Comparison of ENCODE assay signal across 26 cellular contexts in the genomic region with DNA sequence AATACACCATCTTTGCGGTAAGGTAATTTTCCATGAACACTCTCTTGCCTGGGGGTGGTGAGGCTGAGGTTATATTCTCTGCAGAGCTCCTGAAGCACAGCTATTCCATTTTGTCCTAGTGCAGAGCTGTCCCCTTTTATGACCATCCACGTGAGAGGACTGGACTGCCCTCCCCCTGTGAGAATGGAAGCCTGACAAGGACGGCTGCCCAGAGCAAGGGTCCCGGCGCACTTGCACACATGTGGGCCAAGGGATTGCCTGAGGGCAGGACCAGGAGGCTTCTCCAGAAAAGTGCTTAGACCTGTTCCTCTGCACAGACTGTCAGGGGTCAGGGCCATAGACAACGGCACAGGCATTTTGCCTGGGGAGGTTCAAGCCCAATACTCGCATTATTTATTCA.
"Had no signal": no experiment of that assay in that cellular context is flagged by ENCODE, and none has a peak within 500 bp of the region (broad histone marks: within the 10 kb centered on the region; RNA-seq: fewer than 3 reads in every experiment).

No MANE protein-coding gene starts in this region.

- H3K9me3 ChIP-seq: adrenal gland, esophagus muscularis mucosa, gastrocnemius medialis, neutrophil, ovary, prostate gland, uterus had no signal

- H3K36me3 ChIP-seq: adrenal gland, gastrocnemius medialis, neutrophil, ovary, tibial artery, uterus had no signal

- DNase-seq: activated CD4-positive, alpha-beta T cell treated with anti-CD3 and anti-CD28 coated beads for 1 hour; activated CD4-positive, alpha-beta T cell treated with anti-CD3 and anti-CD28 coated beads, Interleukin-2, amount 50 U/mL, for 4 hours; activated CD8-positive, alpha-beta memory T cell treated with anti-CD3 and anti-CD28 coated beads for 24 hours; activated CD8-positive, alpha-beta memory T cell treated with anti-CD3 and anti-CD28 coated beads, Interleukin-2, amount 50 U/mL, for 4 hours; activated T-cell treated with anti-CD3 and anti-CD28 coated beads, Interleukin-2, amount 50 U/mL, for 24 hours; adrenal gland; dorsolateral prefrontal cortex; gastrocnemius medialis; hypothalamus; midbrain; ovary; stimulated activated CD4-positive, alpha-beta T cell treated with anti-CD3 and anti-CD28 coated beads, Interleukin-12 subunit alpha, Interleukin-12 subunit beta, amount 100 ng/mL, for 4 hours; stimulated activated CD4-positive, alpha-beta T cell treated with anti-CD3 and anti-CD28 coated beads, Interleukin-4, amount 100 ng/mL, for 4 hours; stimulated activated naive CD8-positive, alpha-beta T cell treated with anti-CD3 and anti-CD28 coated beads, Interleukin-15, Interleukin-2, amounts not matched to agents 100 U/mL and 50 U/mL, for 24 hours; substantia nigra; tibial artery; uterus; WERI-Rb-1 had no signal

- H3K4me3 Mint-ChIP-seq: activated T-cell treated with anti-CD3 and anti-CD28 coated beads, Interleukin-2, amount 50 U/mL, for 24 hours; activated T-helper 17 cell treated with anti-CD3 and anti-CD28 coated beads, Interleukin-2, amount 50 U/mL, for 72 hours; central memory CD8-positive, alpha-beta T cell; nephron; T-helper 2 cell treated with Interferon-gamma antibody and Interleukin-4, amounts not matched to agents 5 μg/mL and 100 μg/mL, for 36 hours had no signal

- H3K27me3 ChIP-seq: adrenal gland, dorsolateral prefrontal cortex, esophagus muscularis mucosa, gastrocnemius medialis, ovary, tibial artery, uterus had no signal

- ATAC-seq: activated naive CD4-positive, alpha-beta T cell treated with anti-CD3 and anti-CD28 coated beads, Interleukin-2, amount 50 U/mL, for 72 hours; activated T-helper 17 cell treated with anti-CD3 and anti-CD28 coated beads, Interleukin-2, amount 50 U/mL, for 72 hours; gastrocnemius medialis; stimulated activated naive CD8-positive, alpha-beta T cell treated with anti-CD3 and anti-CD28 coated beads, Interleukin-15, Interleukin-2, amounts not matched to agents 100 U/mL and 50 U/mL, for 24 hours had no signal

- H3K27ac Mint-ChIP-seq: activated naive CD4-positive, alpha-beta T cell treated with anti-CD3 and anti-CD28 coated beads, Interleukin-2, amount 50 U/mL, for 72 hours; activated T-cell treated with anti-CD3 and anti-CD28 coated beads, Interleukin-2, amount 50 U/mL, for 24 hours; activated T-helper 17 cell treated with anti-CD3 and anti-CD28 coated beads, Interleukin-2, amount 50 U/mL, for 72 hours; nephron; T-helper 2 cell treated with Interferon-gamma antibody and Interleukin-4, amounts not matched to agents 5 μg/mL and 100 μg/mL, for 36 hours had no signal

- H3K27me3 Mint-ChIP-seq: activated T-cell treated with anti-CD3 and anti-CD28 coated beads, Interleukin-2, amount 50 U/mL, for 24 hours; activated T-helper 17 cell treated with anti-CD3 and anti-CD28 coated beads, Interleukin-2, amount 50 U/mL, for 72 hours had no signal

- H3K36me3 Mint-ChIP-seq: activated naive CD4-positive, alpha-beta T cell treated with anti-CD3 and anti-CD28 coated beads, Interleukin-2, amount 50 U/mL, for 72 hours had no signal

- H3K4me1 ChIP-seq: adrenal gland, tibial artery, uterus had no signal

- H3K4me3 ChIP-seq: adrenal gland, dorsolateral prefrontal cortex, esophagus muscularis mucosa, gastrocnemius medialis, ovary, prostate gland, tibial artery, uterus had no signal

- H3K27ac ChIP-seq: adrenal gland, esophagus muscularis mucosa, gastrocnemius medialis, neutrophil, ovary, prostate gland, tibial artery, uterus, WERI-Rb-1 had no signal

- H3K9me3 Mint-ChIP-seq: activated naive CD4-positive, alpha-beta T cell treated with anti-CD3 and anti-CD28 coated beads, Interleukin-2, amount 50 U/mL, for 72 hours; activated T-cell treated with anti-CD3 and anti-CD28 coated beads, Interleukin-2, amount 50 U/mL, for 24 hours; activated T-helper 17 cell treated with anti-CD3 and anti-CD28 coated beads, Interleukin-2, amount 50 U/mL, for 72 hours; central memory CD8-positive, alpha-beta T cell; T-helper 2 cell treated with Interferon-gamma antibody and Interleukin-4, amounts not matched to agents 5 μg/mL and 100 μg/mL, for 36 hours had no signal
